In genomic region chr9:127963041-127963358, GRCh38 we compare ENCODE assay signal across 11 cellular contexts. TPM values are rescaled to one million over a fixed set of nuclear protein-coding genes. Genes with fewer than 3 reads are reported as not detected.
DNase-seq lines count a peak whose midpoint lies in the region; ATAC-seq, FAIRE-seq and TF ChIP-seq lines count a peak whose summit lies in the region.
"Had no signal": no experiment of that assay in that cellular context is flagged by ENCODE, and none has a peak within 500 bp of the region (broad histone marks: within the 10 kb centered on the region; RNA-seq: fewer than 3 reads in every experiment).

No MANE protein-coding gene starts in this region.

- no peak for TF ChIP-seq POLR2A in K562 (conservative IDR thresholded peaks at IDR 0.05)

- H3K4me1 Mint-ChIP-seq in stimulated activated naive CD8-positive, alpha-beta T cell treated with anti-CD3 and anti-CD28 coated beads, Interleukin-15, Interleukin-2, amounts not matched to agents 100 ng/mL and 50 ng/mL, for 24 hours (ENCODE audit: low read depth) = peaks cover 97% of the 10 kb centered on the region
- peaks cover 30% of the 10 kb centered on the region for H3K4me1 Mint-ChIP-seq in neural crest cell

- intact Hi-C loops in K562 (cut with micrococcal nuclease) = no loop called here

- POLR2A ChIA-PET in K562 (lab: Yijun Ruan, JAX) = interaction anchor here (0.6 to 3.6 kb wide), 4 partner anchors 8 to 138 kb away, joined by 3 to 18 read pairs (median 3); no protein-coding TSS in a partner anchor

- H2AFZ ChIP-seq in K562 (ENCODE audit: low read depth, low read length) = no peak overlapping the region

- no peak for TF ChIP-seq EP300 in K562 (IDR thresholded peaks at IDR 0.05; ENCODE audit: low read length)

- no peaks in the 10 kb centered on the region for H3K9me1 ChIP-seq in K562 (ENCODE audit: control insufficient read depth, insufficient read depth, low read length)

- 82% methylated on average over 3 of the region's 3 CpGs for WGBS in K562 (ENCODE audit: insufficient coverage, low coverage, missing lambda C conversion rate)

- H3K27ac ChIP-seq in K562 (ENCODE audit: extremely low read depth, low read depth, low read length) = no peak overlapping the region

- no peak for FAIRE-seq in K562 (lab: Jason Lieb, UNC)
- FAIRE-seq: endometrium, GM12892 had no signal

- H3K4me2 ChIP-seq in K562 (ENCODE audit: insufficient read depth, low read length) = no peak overlapping the region

- H3K4me3 Mint-ChIP-seq in stimulated activated naive CD8-positive, alpha-beta T cell treated with anti-CD3 and anti-CD28 coated beads, Interleukin-15, Interleukin-2, amounts not matched to agents 100 ng/mL and 50 ng/mL, for 24 hours = peak overlapping the region; percentile 34
- H3K4me3 Mint-ChIP-seq in neural crest cell = no peak overlapping the region

- no peaks in the 10 kb centered on the region for H3K27me3 Mint-ChIP-seq in stimulated activated naive CD8-positive, alpha-beta T cell treated with anti-CD3 and anti-CD28 coated beads, Interleukin-15, Interleukin-2, amounts not matched to agents 100 ng/mL and 50 ng/mL, for 24 hours
- no peaks in the 10 kb centered on the region for H3K27me3 Mint-ChIP-seq in neural crest cell (ENCODE audit: low read depth)

- H3K9me3 ChIP-seq in K562 (replicated peaks; ENCODE audit: control insufficient read depth, insufficient read depth, low read depth, low read length) = no peaks in the 10 kb centered on the region

- no peaks in the 10 kb centered on the region for H3K27me3 ChIP-seq in K562 (ENCODE audit: control insufficient read depth in 2 of 2, insufficient read depth in 2 of 2, low read length in 2 of 2)

- no peak overlapping the region for H3K4me3 ChIP-seq in K562

- peaks cover 36 to 65% of the 10 kb centered on the region in 2 experiments for H3K4me1 ChIP-seq in K562 (replicated peaks in 1 of 2; ENCODE audit: control insufficient read depth in 2 of 2, insufficient read depth in 2 of 2, low read length in 2 of 2)

- H3K9ac ChIP-seq in K562 (ENCODE audit: insufficient read depth in 1 of 2, low read depth in 2 of 2, low read length in 2 of 2) = peak overlapping the region in 1 of 2 experiments; percentile 48; a peak in 1 of 4 replicates

- ATAC-seq in stimulated activated naive CD8-positive, alpha-beta T cell treated with anti-CD3 and anti-CD28 coated beads, Interleukin-15, Interleukin-2, amounts not matched to agents 100 U/mL and 50 U/mL, for 24 hours = no peak
- ATAC-seq in K562 = no peak
- ATAC-seq in HG03521 (IDR thresholded peaks at IDR 0.05; ENCODE audit: unreplicated experiment) = no peak

- H3K36me3 Mint-ChIP-seq in stimulated activated naive CD8-positive, alpha-beta T cell treated with anti-CD3 and anti-CD28 coated beads, Interleukin-15, Interleukin-2, amounts not matched to agents 100 ng/mL and 50 ng/mL, for 24 hours (ENCODE audit: low read depth) = peaks cover 11% of the 10 kb centered on the region
- no peaks in the 10 kb centered on the region for H3K36me3 Mint-ChIP-seq in neural crest cell (ENCODE audit: low read depth)

- no peak for TF ChIP-seq CTCF in K562 (IDR thresholded peaks at IDR 0.05 in 2 of 3, conservative IDR thresholded peaks at IDR 0.05 in 1 of 3; ENCODE audit: insufficient read depth in 2 of 3, low read depth in 1 of 3, low read length in 3 of 3)
- no peak for TF ChIP-seq CTCF in neural crest cell (conservative IDR thresholded peaks at IDR 0.05)
- no peak for TF ChIP-seq CTCF in GM20000 (IDR thresholded peaks at IDR 0.05; ENCODE audit: extremely low read depth, missing control alignments)

- DNase-seq in stimulated activated naive CD8-positive, alpha-beta T cell treated with anti-CD3 and anti-CD28 coated beads, Interleukin-15, Interleukin-2, amounts not matched to agents 100 U/mL and 50 U/mL, for 24 hours = no peak
- DNase-seq in K562 (ENCODE audit: extremely low read depth in 1 of 4, low spot score in 3 of 4) (no peak), neural crest cell (ENCODE audit: low read depth, low spot score) (no peak), GM20000 (ENCODE audit: low spot score) (no peak)
- DNase-seq in activated CD8-positive, alpha-beta memory T cell treated with anti-CD3 and anti-CD28 coated beads, Interleukin-2, amount 50 U/mL, for 48 hours = no peak
- no peak for DNase-seq in stimulated activated CD4-positive, alpha-beta T cell treated with anti-CD3 and anti-CD28 coated beads, Interleukin-2, amount 100 ng/mL, for 24 hours
- DNase-seq: COR-L47 had no signal

- peaks cover 4% of the 10 kb centered on the region; the same call in 1 of the 2 replicates for H4K20me1 ChIP-seq in K562 (replicated peaks; ENCODE audit: control insufficient read depth, insufficient read depth, low read length)

- peak overlapping the region; percentile 92 for H3K27ac Mint-ChIP-seq in stimulated activated naive CD8-positive, alpha-beta T cell treated with anti-CD3 and anti-CD28 coated beads, Interleukin-15, Interleukin-2, amounts not matched to agents 100 ng/mL and 50 ng/mL, for 24 hours
- peak overlapping the region; percentile 67 for H3K27ac Mint-ChIP-seq in neural crest cell (ENCODE audit: unreplicated experiment)

- H3K36me3 ChIP-seq in K562 (ENCODE audit: control insufficient read depth, insufficient read depth, low read length) = no peaks in the 10 kb centered on the region

- CTCF ChIA-PET in K562 (lab: Yijun Ruan, JAX; ENCODE audit: low intra/inter-chr PET ratio) = no interaction called here

- TF ChIP-seq RAD21 in K562 (CRISPR knock-in tag; conservative IDR thresholded peaks at IDR 0.05 in 1 of 2, IDR thresholded peaks at IDR 0.05 in 1 of 2) = no peak

- in situ Hi-C loops in K562 (cut with MboI) = loop anchor here (10.0 kb wide), 1 partner anchor 72 kb away; no protein-coding TSS in a partner anchor

- H3K9me3 Mint-ChIP-seq in stimulated activated naive CD8-positive, alpha-beta T cell treated with anti-CD3 and anti-CD28 coated beads, Interleukin-15, Interleukin-2, amounts not matched to agents 100 ng/mL and 50 ng/mL, for 24 hours = no peaks in the 10 kb centered on the region
- H3K9me3 Mint-ChIP-seq in neural crest cell = no peaks in the 10 kb centered on the region

- no TSS peak for BruUV-seq in K562 (replicated peaks; lab: Mats Ljungman, UMichigan)

- H3K79me2 ChIP-seq in K562 (ENCODE audit: control insufficient read depth, insufficient read depth, low read length) = peaks cover 70% of the 10 kb centered on the region

RNA-seq across cellular contexts. Expression of gene EEIG1, which starts 17.8 kb away (rescaled TPM):
- 18.1 and 34.4 TPM in 2 replicates for total RNA-seq in K562 (2011; cell fraction: chromatin; rRNA removed; ENCODE audit: low replicate concordance)
- 13.4 and 13.5 TPM in 2 replicates for total RNA-seq in K562 (2011; cell fraction: nucleolus; rRNA removed)
- total RNA-seq in K562 (2011; cell fraction: nucleoplasm; rRNA removed) = 17.2 and 24.7 TPM in 2 replicates
- total RNA-seq in K562 (2014; rRNA removed) = 2.1 and 4.5 TPM in 2 replicates
- 1.6 and 2.3 TPM in 2 replicates for total RNA-seq in K562 (2014; rRNA removed; fragmentation: Illumina TruSeq; extraction: Trizol)
- total RNA-seq in K562 (2015; rRNA removed; fragmentation: Illumina TruSeq; extraction: Trizol) = 2.8 and 4.1 TPM in 2 replicates
- 11.2 and 16.7 TPM in 2 replicates for total RNA-seq in K562 (2021)
- polyA plus RNA-seq in K562 (2011; rRNA removed) = 4.4 and 7.7 TPM in 2 replicates
- 8.2 and 9.0 TPM in 2 replicates for polyA plus RNA-seq in K562 (2011; cell fraction: cytosol; rRNA removed)
- polyA plus RNA-seq in K562 (2011; cell fraction: nucleus; rRNA removed) = 16.1 and 16.7 TPM in 2 replicates
- 13.8 and 19.2 TPM in 2 replicates for polyA plus RNA-seq in K562 (2012)
- polyA plus RNA-seq in K562 (2014; fragmentation: Illumina TruSeq; extraction: Trizol) = 5.6 and 9.1 TPM in 2 replicates
- under 1 TPM; 0.17 to 0.25 TPM for polyA plus RNA-seq in K562 (2014; fragmentation: Nextera tagmentation; extraction: Ambion mirVana)
- 3.6 and 6.6 TPM in 2 replicates for polyA plus RNA-seq in K562 (2014; rRNA removed)
- 2.1 and 2.7 TPM in 2 replicates for polyA minus RNA-seq in K562 (2011; rRNA and poly(A)+ RNA removed)
- polyA minus RNA-seq in K562 (2011; cell fraction: cytosol; rRNA and poly(A)+ RNA removed) = 3.5 and 5.9 TPM in 2 replicates
- 4.8 and 8.4 TPM in 2 replicates for polyA minus RNA-seq in K562 (2011; cell fraction: nucleus; rRNA and poly(A)+ RNA removed)
- total RNA-seq in neural crest cell = 53.5 and 71.1 TPM in 2 replicates

RNA-seq across cellular contexts. Expression of gene DPM2, which starts 25.3 kb away (rescaled TPM):
- total RNA-seq in K562 (2011; cell fraction: chromatin; rRNA removed; ENCODE audit: low replicate concordance) = 99.6 and 215 TPM in 2 replicates
- total RNA-seq in K562 (2011; cell fraction: nucleolus; rRNA removed) = 168 and 199 TPM in 2 replicates
- total RNA-seq in K562 (2011; cell fraction: nucleoplasm; rRNA removed) = 195 and 215 TPM in 2 replicates
- total RNA-seq in K562 (2014; rRNA removed) (56.6 and 88.7 TPM in 2 replicates), K562 (2014; rRNA removed; fragmentation: Illumina TruSeq; extraction: Trizol) (48.1 and 53.8 TPM in 2 replicates), K562 (2015; rRNA removed; fragmentation: Illumina TruSeq; extraction: Trizol) (71.1 and 73.4 TPM in 2 replicates), K562 (2021) (95.3 and 102 TPM in 2 replicates), neural crest cell (52.2 and 59.1 TPM in 2 replicates)
- polyA plus RNA-seq in K562 (2011; rRNA removed) (93.8 and 101 TPM in 2 replicates), K562 (2014; fragmentation: Illumina TruSeq; extraction: Trizol) (126 and 142 TPM in 2 replicates), K562 (2014; fragmentation: Nextera tagmentation; extraction: Ambion mirVana) (10 to 100 TPM; 43.5 to 69.3 TPM), K562 (2014; rRNA removed) (104 and 107 TPM in 2 replicates)
- polyA plus RNA-seq in K562 (2011; cell fraction: cytosol; rRNA removed) = 131 and 200 TPM in 2 replicates
- polyA plus RNA-seq in K562 (2011; cell fraction: nucleus; rRNA removed) = 142 and 205 TPM in 2 replicates
- 83.9 and 86.2 TPM in 2 replicates for polyA plus RNA-seq in K562 (2012)
- polyA minus RNA-seq in K562 (2011; rRNA and poly(A)+ RNA removed) = 54.4 and 75.4 TPM in 2 replicates
- 56.3 and 59.9 TPM in 2 replicates for polyA minus RNA-seq in K562 (2011; cell fraction: cytosol; rRNA and poly(A)+ RNA removed)
- 64.1 and 85.1 TPM in 2 replicates for polyA minus RNA-seq in K562 (2011; cell fraction: nucleus; rRNA and poly(A)+ RNA removed)

RNA-seq across cellular contexts. Expression of gene PIP5KL1, which starts 32.4 kb away (rescaled TPM):
- total RNA-seq in K562 (2011; cell fraction: chromatin; rRNA removed; ENCODE audit: low replicate concordance) = 4.2 and 9.4 TPM in 2 replicates
- 7.7 and 10.1 TPM in 2 replicates for total RNA-seq in K562 (2011; cell fraction: nucleolus; rRNA removed)
- total RNA-seq in K562 (2011; cell fraction: nucleoplasm; rRNA removed) = 4.3 and 4.5 TPM in 2 replicates
- total RNA-seq in K562 (2014; rRNA removed) (2.5 and 3.1 TPM in 2 replicates), K562 (2014; rRNA removed; fragmentation: Illumina TruSeq; extraction: Trizol) (0.80 and 1.2 TPM in 2 replicates), K562 (2015; rRNA removed; fragmentation: Illumina TruSeq; extraction: Trizol) (0.58 and 1.3 TPM in 2 replicates), K562 (2021) (3.0 and 3.7 TPM in 2 replicates), neural crest cell (2.6 and 3.4 TPM in 2 replicates)
- polyA plus RNA-seq in K562 (2011; rRNA removed) (1.2 and 1.6 TPM in 2 replicates), K562 (2014; fragmentation: Illumina TruSeq; extraction: Trizol) (0.82 and 1.2 TPM in 2 replicates), K562 (2014; fragmentation: Nextera tagmentation; extraction: Ambion mirVana) (under 1 TPM; 0.18 to 0.41 TPM), K562 (2014; rRNA removed) (4.3 and 4.8 TPM in 2 replicates)
- polyA plus RNA-seq in K562 (2011; cell fraction: cytosol; rRNA removed) = 1.8 and 2.2 TPM in 2 replicates
- polyA plus RNA-seq in K562 (2011; cell fraction: nucleus; rRNA removed) = 12.7 and 14.3 TPM in 2 replicates
- polyA plus RNA-seq in K562 (2012) = 1.7 and 5.0 TPM in 2 replicates
- polyA minus RNA-seq in K562 (2011; rRNA and poly(A)+ RNA removed) = 0.75 TPM in 1 of 2 replicates, not detected in the other
- polyA minus RNA-seq in K562 (2011; cell fraction: cytosol; rRNA and poly(A)+ RNA removed) = 3.0 TPM in 1 of 2 replicates, not detected in the other
- 2.6 TPM in 2 replicates for polyA minus RNA-seq in K562 (2011; cell fraction: nucleus; rRNA and poly(A)+ RNA removed)

RNA-seq across cellular contexts. Expression of gene ST6GALNAC4, which starts 46.2 kb away (rescaled TPM):
- 24.9 and 89.8 TPM in 2 replicates for total RNA-seq in K562 (2011; cell fraction: chromatin; rRNA removed; ENCODE audit: low replicate concordance)
- total RNA-seq in K562 (2011; cell fraction: nucleolus; rRNA removed) = 90.4 and 100 TPM in 2 replicates
- total RNA-seq in K562 (2011; cell fraction: nucleoplasm; rRNA removed) = 52.6 and 55.0 TPM in 2 replicates
- total RNA-seq in K562 (2014; rRNA removed) (25.5 and 47.2 TPM in 2 replicates), K562 (2014; rRNA removed; fragmentation: Illumina TruSeq; extraction: Trizol) (2.8 and 6.6 TPM in 2 replicates), K562 (2015; rRNA removed; fragmentation: Illumina TruSeq; extraction: Trizol) (17.2 and 19.0 TPM in 2 replicates), K562 (2021) (43.1 and 47.1 TPM in 2 replicates), neural crest cell (12.6 and 14.5 TPM in 2 replicates)
- polyA plus RNA-seq in K562 (2011; rRNA removed) (14.0 and 19.4 TPM in 2 replicates), K562 (2014; fragmentation: Illumina TruSeq; extraction: Trizol) (15.4 and 34.0 TPM in 2 replicates), K562 (2014; fragmentation: Nextera tagmentation; extraction: Ambion mirVana) (1 to 10 TPM; 2.6 to 3.4 TPM), K562 (2014; rRNA removed) (26.0 and 42.6 TPM in 2 replicates)
- polyA plus RNA-seq in K562 (2011; cell fraction: cytosol; rRNA removed) = 30.0 and 73.0 TPM in 2 replicates
- 34.4 and 63.8 TPM in 2 replicates for polyA plus RNA-seq in K562 (2011; cell fraction: nucleus; rRNA removed)
- 26.5 and 52.2 TPM in 2 replicates for polyA plus RNA-seq in K562 (2012)
- polyA minus RNA-seq in K562 (2011; rRNA and poly(A)+ RNA removed) = 7.5 and 10.6 TPM in 2 replicates
- 30.9 and 50.2 TPM in 2 replicates for polyA minus RNA-seq in K562 (2011; cell fraction: cytosol; rRNA and poly(A)+ RNA removed)
- polyA minus RNA-seq in K562 (2011; cell fraction: nucleus; rRNA and poly(A)+ RNA removed) = 24.7 and 25.8 TPM in 2 replicates
